In genomic region chr14:65429757-65430156, GRCh38 we compare ENCODE assay signal across 17 cellular contexts. TPM values are rescaled to one million over a fixed set of nuclear protein-coding genes. Genes with fewer than 3 reads are reported as not detected.
DNase-seq lines count a peak whose midpoint lies in the region; ATAC-seq and TF ChIP-seq lines count a peak whose summit lies in the region.
"Had no signal": no experiment of that assay in that cellular context is flagged by ENCODE, and none has a peak within 500 bp of the region (broad histone marks: within the 10 kb centered on the region; RNA-seq: fewer than 3 reads in every experiment).

No MANE protein-coding gene starts in this region.

- no peaks in the 10 kb centered on the region for H3K9me3 ChIP-seq in IMR-90 (ENCODE audit: control insufficient read depth, insufficient read depth, low read length)
- H3K9me3 ChIP-seq in SK-N-MC (ENCODE audit: low read depth, low read length), result no peaks in the 10 kb centered on the region
- no peaks in the 10 kb centered on the region for H3K9me3 ChIP-seq in smooth muscle cell (replicated peaks; ENCODE audit: low read depth)
- H3K9me3 ChIP-seq in CD4-positive, alpha-beta memory T cell (ENCODE audit: control insufficient read depth in 1 of 2, low read length in 2 of 2), result no peaks in the 10 kb centered on the region

- peaks cover 48% of the 10 kb centered on the region for H3K79me2 ChIP-seq in smooth muscle cell (ENCODE audit: low read depth)

- no peak for TF ChIP-seq RAD21 in IMR-90 (IDR thresholded peaks at IDR 0.05; ENCODE audit: low read length)

- no peak for DNase-seq in IMR-90
- DNase-seq in SK-N-MC (ENCODE audit: low read depth, low spot score), result no peak
- no peak for DNase-seq in central memory CD8-positive, alpha-beta T cell (ENCODE audit: low spot score in 2 of 2)
- DNase-seq in smooth muscle cell (lab: John Stamatoyannopoulos, UW; ENCODE audit: unreplicated experiment), result no peak
- no peak for DNase-seq in COLO829 (ENCODE audit: low spot score)
- DNase-seq in CD4-positive, alpha-beta memory T cell, result no peak
- DNase-seq in NCI-H187 treated with DMSO at 0.1 percent for 48 hours (lab: John Stamatoyannopoulos, UW), result no peak
- DNase-seq: C1 segment of cervical spinal cord; CD8-positive, alpha-beta T cell; DMS 273 treated with DMSO at 0.1 percent for 48 hours; DMS79; EL; GDM1; GM23248; H7; HCEC 1CT had no signal

- in situ Hi-C loops in IMR-90 (cut with MboI; ENCODE audit: low sequenced_read_pairs), result loop anchor here (10.0 kb wide), 1 partner anchor 535 kb away; no protein-coding TSS in a partner anchor

- peaks cover 48% of the 10 kb centered on the region for H3K4me1 Mint-ChIP-seq in central memory CD8-positive, alpha-beta T cell
- peaks cover 42 to 80% (median 61%) of the 10 kb centered on the region in 4 donors for H3K4me1 Mint-ChIP-seq in CD4-positive, alpha-beta memory T cell

- no peak overlapping the region for H3K18ac ChIP-seq in IMR-90 (ENCODE audit: low read depth, low read length)

- no peak overlapping the region for H4K5ac ChIP-seq in IMR-90 (ENCODE audit: low read depth, low read length)

- WGBS in IMR-90 (ENCODE audit: extremely low coverage in 2 of 2, insufficient read length in 1 of 2), 2 experiments, result no CpG with 5 or more reads among the region's 5 CpGs
- WGBS in smooth muscle cell (ENCODE audit: low lambda C conversion rate), result 98% methylated on average over 5 of the region's 5 CpGs

- H3K4me2 ChIP-seq in IMR-90 (ENCODE audit: low read depth, low read length) (no peak overlapping the region), smooth muscle cell (no peak overlapping the region)

- H2AK9ac ChIP-seq in IMR-90 (replicated peaks; ENCODE audit: low read depth, low read length, poor library complexity), result no peak overlapping the region

- POLR2A ChIA-PET in IMR-90 (lab: Charles Lee; ENCODE audit: unreplicated experiment), result interaction anchor here (0.6 kb wide), 1 partner anchor 183 kb away, joined by 9 read pairs; no protein-coding TSS in a partner anchor
- POLR2A ChIA-PET in CD4-positive, alpha-beta memory T cell (lab: Charles Lee; ENCODE audit: partially characterized antibody), result interaction anchor here (0.6 kb wide), 1 partner anchor 435 kb away, joined by 3 read pairs; no protein-coding TSS in a partner anchor

- no peak overlapping the region for H2BK15ac ChIP-seq in IMR-90 (ENCODE audit: low read depth, low read length)

- H3K4me3 Mint-ChIP-seq in central memory CD8-positive, alpha-beta T cell, result no peak overlapping the region
- no peak overlapping the region for H3K4me3 Mint-ChIP-seq in CD4-positive, alpha-beta memory T cell
- H3K4me3 Mint-ChIP-seq: CD8-positive, alpha-beta T cell had no signal

- CTCF ChIA-PET in IMR-90 (lab: Yijun Ruan, JAX), result interaction anchor here (0.6 kb wide), 1 partner anchor 395 kb away, joined by 7 read pairs; no protein-coding TSS in a partner anchor
- CTCF ChIA-PET in CD4-positive, alpha-beta memory T cell (lab: Charles Lee; ENCODE audit: partially characterized antibody), result interaction anchor here (1.0 to 2.1 kb wide), 2 partner anchors 15 to 395 kb away, joined by 5 to 7 read pairs; no protein-coding TSS in a partner anchor

- H3K4me3 ChIP-seq in IMR-90 (ENCODE audit: insufficient read depth, low read depth, low read length) (no peak overlapping the region), SK-N-MC (no peak overlapping the region), smooth muscle cell (no peak overlapping the region)
- H3K4me3 ChIP-seq in CD4-positive, alpha-beta memory T cell (ENCODE audit: low read length in 2 of 2), result no peak overlapping the region
- H3K4me3 ChIP-seq: GM12878, GM23248 had no signal

- no peak overlapping the region for H3K27ac ChIP-seq in IMR-90 (ENCODE audit: insufficient read depth, low read length)
- peak overlapping the region; percentile 63; the same call in 1 of the 2 replicates for H3K27ac ChIP-seq in SK-N-MC
- peak overlapping the region; percentile 94 for H3K27ac ChIP-seq in smooth muscle cell (ENCODE audit: low read depth)
- no peak overlapping the region for H3K27ac ChIP-seq in CD4-positive, alpha-beta memory T cell (ENCODE audit: low read depth, low read length)
- H3K27ac ChIP-seq: GM23248 had no signal

- intact Hi-C loops in IMR-90 (cut with micrococcal nuclease), result no loop called here
- intact Hi-C loops in CD4-positive, alpha-beta memory T cell (cut with micrococcal nuclease), result no loop called here

- no peak overlapping the region for H3K14ac ChIP-seq in IMR-90 (replicated peaks; ENCODE audit: low read depth, low read length)

- H3K36me3 ChIP-seq in IMR-90 (ENCODE audit: control insufficient read depth, insufficient read depth, low read length), result no peaks in the 10 kb centered on the region
- peaks cover 10% of the 10 kb centered on the region for H3K36me3 ChIP-seq in SK-N-MC (ENCODE audit: insufficient read depth, low read length)
- H3K36me3 ChIP-seq in smooth muscle cell (ENCODE audit: low read depth), result no peaks in the 10 kb centered on the region
- no peaks in the 10 kb centered on the region for H3K36me3 ChIP-seq in CD4-positive, alpha-beta memory T cell (ENCODE audit: insufficient read depth, low read length)

- H3K23ac ChIP-seq in IMR-90 (ENCODE audit: low read depth, low read length), result no peak overlapping the region

- no peak overlapping the region for H2BK5ac ChIP-seq in IMR-90 (ENCODE audit: low read depth, low read length, poor library complexity, severe bottlenecking)

- no peak overlapping the region for H2BK120ac ChIP-seq in IMR-90 (ENCODE audit: low read depth, low read length)

- peaks cover 13 to 37% of the 10 kb centered on the region in 2 experiments; a peak in 3 of 4 replicates for H3K79me1 ChIP-seq in IMR-90 (ENCODE audit: low read depth in 1 of 2, low read length in 2 of 2)

- no peak for ATAC-seq in IMR-90 (ENCODE audit: low read depth)
- no peak for ATAC-seq in central memory CD8-positive, alpha-beta T cell (replicated peaks; ENCODE audit: extremely low read depth, poor library complexity, severe bottlenecking)
- ATAC-seq: CD8-positive, alpha-beta T cell; GM12878 had no signal

- H3F3A ChIP-seq in smooth muscle cell (ENCODE audit: low read depth), result peaks cover 10% of the 10 kb centered on the region

- H3K9me1 ChIP-seq in IMR-90 (ENCODE audit: insufficient read depth, low read length), result no peaks in the 10 kb centered on the region

- no peaks in the 10 kb centered on the region for H3K36me3 Mint-ChIP-seq in central memory CD8-positive, alpha-beta T cell (ENCODE audit: insufficient read depth)
- H3K36me3 Mint-ChIP-seq in CD4-positive, alpha-beta memory T cell, result peaks cover 17 to 21% of the 10 kb centered on the region in 2 donors

- no peak for TF ChIP-seq POLR2A in IMR-90 (IDR thresholded peaks at IDR 0.05; ENCODE audit: low read depth, low read length)

- H2BK20ac ChIP-seq in IMR-90 (ENCODE audit: low read depth, low read length), result no peak overlapping the region

- H3K4me1 ChIP-seq in IMR-90 (ENCODE audit: control insufficient read depth, insufficient read depth, low read length) (peaks cover 2% of the 10 kb centered on the region), smooth muscle cell (ENCODE audit: low read depth) (peaks cover 26% of the 10 kb centered on the region)
- peaks cover 26% of the 10 kb centered on the region for H3K4me1 ChIP-seq in CD4-positive, alpha-beta memory T cell (ENCODE audit: insufficient read depth, low read length)

- no peaks in the 10 kb centered on the region for H3K9me3 Mint-ChIP-seq in central memory CD8-positive, alpha-beta T cell
- peaks cover 0 to 6% (median 0%) of the 10 kb centered on the region in 8 donors for H3K9me3 Mint-ChIP-seq in CD4-positive, alpha-beta memory T cell
- H3K9me3 Mint-ChIP-seq: CD8-positive, alpha-beta T cell had no signal

- H3K56ac ChIP-seq in IMR-90 (ENCODE audit: extremely low read depth, insufficient read depth, low read length), result no peak overlapping the region

- no peak overlapping the region for H2AFZ ChIP-seq in IMR-90 (replicated peaks; ENCODE audit: low read length, poor library complexity)
- no peak overlapping the region for H2AFZ ChIP-seq in smooth muscle cell (ENCODE audit: low read depth)
- H2AFZ ChIP-seq: GM23248 had no signal

- no peaks in the 10 kb centered on the region for H3K27me3 Mint-ChIP-seq in central memory CD8-positive, alpha-beta T cell
- H3K27me3 Mint-ChIP-seq in CD4-positive, alpha-beta memory T cell, result no peaks in the 10 kb centered on the region

- TF ChIP-seq CTCF in IMR-90 (conservative IDR thresholded peaks at IDR 0.05; ENCODE audit: low read depth, low read length), result no peak
- TF ChIP-seq CTCF in smooth muscle cell (IDR thresholded peaks at IDR 0.05; ENCODE audit: borderline replicate concordance, insufficient read depth, poor library complexity, severe bottlenecking), result no peak

- dilution Hi-C loops in IMR-90 (cut with HindIII; ENCODE audit: low sequenced_read_pairs, unreplicated experiment), result no loop called here

- no peak overlapping the region for H4K8ac ChIP-seq in IMR-90 (ENCODE audit: low read depth in 2 of 2, low read length in 2 of 2)

- peak overlapping the region; percentile 15 for H3K27ac Mint-ChIP-seq in central memory CD8-positive, alpha-beta T cell (ENCODE audit: low read depth)
- H3K27ac Mint-ChIP-seq in CD4-positive, alpha-beta memory T cell, result no peak overlapping the region
- H3K27ac Mint-ChIP-seq: CD8-positive, alpha-beta T cell had no signal

- H3K27me3 ChIP-seq in IMR-90 (ENCODE audit: control insufficient read depth, insufficient read depth, low read length) (no peaks in the 10 kb centered on the region), smooth muscle cell (ENCODE audit: low read depth) (no peaks in the 10 kb centered on the region)
- H3K27me3 ChIP-seq in CD4-positive, alpha-beta memory T cell (ENCODE audit: insufficient read depth, low read length), result no peaks in the 10 kb centered on the region

- BruUV-seq in IMR-90 (replicated peaks; lab: Mats Ljungman, UMichigan), result no TSS peak

- H3K9ac ChIP-seq in IMR-90 (ENCODE audit: low read depth, low read length) (no peak overlapping the region), SK-N-MC (ENCODE audit: insufficient read length) (no peak overlapping the region), smooth muscle cell (ENCODE audit: low read depth) (no peak overlapping the region)
- H3K9ac ChIP-seq: GM23248 had no signal

- no peak overlapping the region for H4K91ac ChIP-seq in IMR-90 (ENCODE audit: insufficient read depth, low read depth, low read length)

- no peak overlapping the region for H2AK5ac ChIP-seq in IMR-90 (ENCODE audit: low read depth, low read length)

- no peak overlapping the region for H3K4ac ChIP-seq in IMR-90 (ENCODE audit: low read depth, low read length)

- H4K20me1 ChIP-seq in IMR-90 (ENCODE audit: insufficient read depth, low read length) (no peaks in the 10 kb centered on the region), smooth muscle cell (ENCODE audit: low read depth) (no peaks in the 10 kb centered on the region)

RNA-seq across cellular contexts. Expression of gene FUT8, which starts 17.2 kb away (rescaled TPM):
- total RNA-seq in IMR-90 (2012; rRNA removed) (60.0 and 72.9 TPM in 2 replicates), smooth muscle cell (33.7 and 50.2 TPM in 2 replicates)
- polyA plus RNA-seq in IMR-90 (2012; rRNA removed) (13.3 and 15.6 TPM in 2 replicates), smooth muscle cell (12.8 and 16.3 TPM in 2 replicates)
- polyA plus RNA-seq in IMR-90 (2012; cell fraction: cytosol; rRNA removed), result 5.8 and 8.9 TPM in 2 replicates
- polyA plus RNA-seq in IMR-90 (2012; cell fraction: nucleus; rRNA removed; ENCODE audit: low replicate concordance), result 1.1 and 9.9 TPM in 2 replicates
- total RNA-seq in CD4-positive, alpha-beta memory T cell, result 10 to 100 TPM; 49.3 to 51.0 TPM
- 10 to 100 TPM; 10.6 to 15.1 TPM for polyA plus RNA-seq in CD4-positive, alpha-beta memory T cell

Comparison
In these comparisons a context has a peak if more than half of its experiments do, and no peak if none do; other contexts are left out.
1. H3K27ac ChIP-seq: peak in SK-N-MC (single experiment) and smooth muscle cell (single experiment); none in IMR-90 (single experiment) and CD4-positive, alpha-beta memory T cell (single experiment).